In genomic region chr1:59924653-59925052, GRCh38 we compare ENCODE assay signal across 22 cellular contexts. TPM values are rescaled to one million over a fixed set of nuclear protein-coding genes. Genes with fewer than 3 reads are reported as not detected.
A peak's percentile ranks its signal among the peaks of the same experiment; 100 is the strongest.
DNase-seq lines count a peak whose midpoint lies in the region; ATAC-seq, FAIRE-seq and TF ChIP-seq lines count a peak whose summit lies in the region.
"Had no signal": no experiment of that assay in that cellular context is flagged by ENCODE, and none has a peak within 500 bp of the region (broad histone marks: within the 10 kb centered on the region; RNA-seq: fewer than 3 reads in every experiment).

No MANE protein-coding gene starts in this region.

- no peak overlapping the region for H3K27ac Mint-ChIP-seq in T-helper 17 cell
- H3K27ac Mint-ChIP-seq: B cell; CD8-positive, alpha-beta memory T cell; HFFc6 had no signal

- intact Hi-C loops in left ventricle myocardium inferior (cut with micrococcal nuclease): no loop called here
- intact Hi-C loops in cardiac septum (cut with DNase I): no loop called here

- FAIRE-seq in colon (lab: Jason Lieb, UNC) (peak; percentile 57), small intestine (lab: Jason Lieb, UNC) (peak; percentile 51)
- FAIRE-seq: GM12891, GM19239 had no signal

- peaks cover 24% of the 10 kb centered on the region for H3K9me3 ChIP-seq in left ventricle myocardium inferior (replicated peaks)
- no peaks in the 10 kb centered on the region for H3K9me3 ChIP-seq in HEK293 (ENCODE audit: control insufficient read depth, insufficient read depth, low read depth, low read length)
- H3K9me3 ChIP-seq in small intestine (ENCODE audit: control insufficient read depth, low read depth): no peaks in the 10 kb centered on the region
- no peaks in the 10 kb centered on the region for H3K9me3 ChIP-seq in T-helper 17 cell (ENCODE audit: control insufficient read depth, low read length, poor library complexity, severe bottlenecking)
- H3K9me3 ChIP-seq: HAP-1 had no signal

- DNase-seq in left ventricle myocardium inferior: no peak
- no peak for DNase-seq in cardiac septum (ENCODE audit: low spot score)
- no peak for DNase-seq in small intestine
- no peak for DNase-seq in T-helper 17 cell
- no peak for DNase-seq in NCI-H2196 (lab: John Stamatoyannopoulos, UW; ENCODE audit: unreplicated experiment)
- DNase-seq: CD8-positive, alpha-beta memory T cell; COR-L47; DMS 273 treated with DMSO at 0.1 percent for 48 hours; DMS53; DND-41; EL; GM23248; HFFc6 had no signal

- no peak overlapping the region for H3K27ac ChIP-seq in left ventricle myocardium inferior (replicated peaks)
- no peak overlapping the region for H3K27ac ChIP-seq in HEK293 (ENCODE audit: extremely low read depth, low read depth, low read length)
- no peak overlapping the region for H3K27ac ChIP-seq in small intestine (ENCODE audit: low read depth in 1 of 2, low read length in 1 of 2)
- H3K27ac ChIP-seq: BLaER1 treated with 17β-estradiol and CSF1 and Interleukin-3, amounts not matched to agents 10 nM and 100 nM; GM23248 had no signal

- H3K4me1 ChIP-seq in left ventricle myocardium inferior: peaks cover 17% of the 10 kb centered on the region
- H3K4me1 ChIP-seq in HEK293 (ENCODE audit: control insufficient read depth, insufficient read depth, low read length): no peaks in the 10 kb centered on the region
- no peaks in the 10 kb centered on the region for H3K4me1 ChIP-seq in small intestine (ENCODE audit: control insufficient read depth in 2 of 2, insufficient read depth in 1 of 2, low read depth in 1 of 2, low read length in 1 of 2)
- H3K4me1 ChIP-seq: BLaER1 treated with 17β-estradiol and CSF1 and Interleukin-3, amounts not matched to agents 10 nM and 100 nM; HAP-1 had no signal

- H3K36me3 Mint-ChIP-seq in T-helper 17 cell (ENCODE audit: low read depth): peaks cover 3% of the 10 kb centered on the region

- no peak overlapping the region for H3K4me3 Mint-ChIP-seq in T-helper 17 cell
- H3K4me3 Mint-ChIP-seq: HFFc6 had no signal

- H3K36me3 ChIP-seq in left ventricle myocardium inferior: no peaks in the 10 kb centered on the region
- H3K36me3 ChIP-seq in HEK293 (ENCODE audit: control insufficient read depth in 2 of 2, insufficient read depth in 1 of 2, low read length in 2 of 2): no peaks in the 10 kb centered on the region
- no peaks in the 10 kb centered on the region for H3K36me3 ChIP-seq in small intestine (ENCODE audit: control insufficient read depth in 2 of 2, insufficient read depth in 2 of 2, low read length in 2 of 2)
- H3K36me3 ChIP-seq: BLaER1 treated with 17β-estradiol and CSF1 and Interleukin-3, amounts not matched to agents 10 nM and 100 nM; HAP-1 had no signal

- H3K27me3 Mint-ChIP-seq in T-helper 17 cell: peaks cover 40% of the 10 kb centered on the region

- H3K27me3 ChIP-seq in left ventricle myocardium inferior (ENCODE audit: low read depth) (peaks cover 45% of the 10 kb centered on the region), small intestine (ENCODE audit: control insufficient read depth in 2 of 2, insufficient read depth in 2 of 2, low read length in 2 of 2) (peaks cover 0 to 5% of the 10 kb centered on the region in 2 donors)

- POLR2A ChIA-PET in HEK293 (lab: Yijun Ruan, JAX): no interaction called here

- no peak for ATAC-seq in T-helper 17 cell

- TF ChIP-seq CTCF in left ventricle myocardium inferior (IDR thresholded peaks at IDR 0.05; ENCODE audit: borderline replicate concordance) (no peak), HEK293 (tag by site-specific recombination; IDR thresholded peaks at IDR 0.05) (no peak)

- CTCF ChIA-PET in HEK293 (lab: Yijun Ruan, JAX): interaction anchor here (1.3 to 2.3 kb wide), 2 partner anchors 23 to 46 kb away, joined by 5 to 11 read pairs; no protein-coding TSS in a partner anchor

- peak overlapping the region; percentile 72 for H3K4me3 ChIP-seq in left ventricle myocardium inferior
- no peak overlapping the region for H3K4me3 ChIP-seq in HEK293 (ENCODE audit: low read depth, low read length)
- no peak overlapping the region for H3K4me3 ChIP-seq in small intestine (ENCODE audit: low read depth in 1 of 2, low read length in 2 of 2)
- H3K4me3 ChIP-seq: BLaER1 treated with 17β-estradiol and CSF1 and Interleukin-3, amounts not matched to agents 10 nM and 100 nM; GM23248; HAP-1 had no signal

- peaks cover 10% of the 10 kb centered on the region for H3K4me1 Mint-ChIP-seq in T-helper 17 cell

TF ChIP-seq in HEK293, 187 proteins besides CTCF, POLR2A, EP300 and RAD21:
- TF ChIP-seq SETDB1 (IDR thresholded peaks at IDR 0.05; ENCODE audit: insufficient read length, low read length) (peak; percentile 95), ZNF677 (tag by site-specific recombination; IDR thresholded peaks at IDR 0.05) (no peak)

RNA-seq across cellular contexts. Expression of gene CYP2J2, which starts 1.9 kb away (rescaled TPM):
- total RNA-seq in left ventricle myocardium inferior (91.7 TPM), cardiac septum (160 TPM), T-helper 17 cell (under 1 TPM; 0.63 to 0.67 TPM)
- polyA plus RNA-seq in small intestine: 10 to 100 TPM; 24.2 to 87.4 (median 48.4) TPM
- total RNA-seq: A172, G401, GM23248 had no signal
- polyA plus RNA-seq: GM23248 had no signal

Comparison
In these comparisons a context has a peak if more than half of its experiments do, and no peak if none do; other contexts are left out.
1. RNA of gene CYP2J2, which starts 1.9 kb away (total RNA-seq): 160 TPM in cardiac septum (single experiment) and 91.7 TPM in left ventricle myocardium inferior (single experiment); 0.63 to 0.67 TPM in T-helper 17 cell; every median in the first group is over 10 times any median in the second.